Comparison of ENCODE assay signal across 9 cellular contexts in the genomic region with DNA sequence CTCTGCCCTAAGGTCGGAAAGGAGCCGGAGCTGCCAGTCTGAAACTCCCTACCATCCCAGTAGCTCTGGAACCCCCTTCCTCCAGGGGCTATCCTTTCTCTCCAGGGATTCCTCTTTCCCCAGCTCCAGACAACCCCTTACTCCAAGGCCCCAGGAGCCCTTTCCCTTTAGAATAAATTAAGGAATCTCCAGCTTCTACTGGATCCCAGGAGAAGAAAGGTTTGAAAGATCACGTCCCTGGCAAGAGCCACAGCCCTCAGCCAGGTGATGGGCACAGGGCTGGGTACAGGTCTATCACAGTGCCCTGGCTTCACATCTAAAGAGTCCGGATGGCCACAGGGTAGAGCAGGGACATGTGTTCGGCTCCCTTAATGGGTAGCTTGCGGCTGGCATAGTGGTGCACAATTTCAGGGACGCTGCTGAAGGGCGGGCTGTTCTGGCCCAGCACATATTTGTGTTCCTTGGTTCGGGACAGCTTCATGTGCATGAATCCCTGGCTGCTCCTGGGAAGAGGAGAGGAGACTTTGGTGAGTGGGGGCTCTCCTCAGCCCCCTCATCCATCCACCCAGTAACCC. TPM values are rescaled to one million over a fixed set of nuclear protein-coding genes. Genes with fewer than 3 reads are reported as not detected.
A peak's percentile ranks its signal among the peaks of the same experiment; 100 is the strongest.
DNase-seq lines count a peak whose midpoint lies in the region; ATAC-seq and FAIRE-seq lines count a peak whose summit lies in the region.
"Had no signal": no experiment of that assay in that cellular context is flagged by ENCODE, and none has a peak within 500 bp of the region (broad histone marks: within the 10 kb centered on the region; RNA-seq: fewer than 3 reads in every experiment).

No MANE protein-coding gene starts in this region.

- no peaks in the 10 kb centered on the region for H3K27me3 ChIP-seq in HUES48 (ENCODE audit: control insufficient read depth, insufficient read depth, low read length)
- no peaks in the 10 kb centered on the region for H3K27me3 ChIP-seq in iPS-20b (ENCODE audit: insufficient read depth, low read length)

- peak overlapping the region; percentile 98 for H3K27ac ChIP-seq in HUES48 (ENCODE audit: low read depth, low read length)
- no peak overlapping the region for H3K27ac ChIP-seq in iPS-20b (ENCODE audit: low read length)

- H3K27ac Mint-ChIP-seq in activated T-helper 2 cell treated with anti-CD3 and anti-CD28 coated beads, Interferon-gamma antibody, Interleukin-2, Interleukin-4, amounts not matched to agents 10 μg/mL and 5 μg/mL and 100 μg/mL, durations not matched to agents 14 hours and 24 hours and 36 hours: peak overlapping the region; percentile 85
- H3K27ac Mint-ChIP-seq in stimulated activated effector memory CD8-positive, alpha-beta T cell treated with anti-CD3 and anti-CD28 coated beads, Interleukin-12 subunit alpha, Interleukin-12 subunit beta, amount 100 ng/mL, for 72 hours: peak overlapping the region; percentile 90

- DNase-seq in activated T-helper 2 cell treated with anti-CD3 and anti-CD28 coated beads, Interferon-gamma antibody, Interleukin-2, Interleukin-4, amounts not matched to agents 10 μg/mL and 5 μg/mL and 100 μg/mL, durations not matched to agents 14 hours and 24 hours and 36 hours (ENCODE audit: low spot score): no peak
- no peak for DNase-seq in stimulated activated effector memory CD8-positive, alpha-beta T cell treated with anti-CD3 and anti-CD28 coated beads, Interleukin-12 subunit alpha, Interleukin-12 subunit beta, amount 100 ng/mL, for 72 hours (ENCODE audit: low spot score in 2 of 2)
- no peak for DNase-seq in urothelium cell line (ENCODE audit: low spot score)
- DNase-seq in NCI-H82 treated with DMSO at 0.1 percent for 48 hours (lab: John Stamatoyannopoulos, UW; ENCODE audit: unreplicated experiment): no peak
- no peak for DNase-seq in NCI-H446 treated with DMSO at 0.1 percent for 48 hours (lab: John Stamatoyannopoulos, UW)

- peak overlapping the region; percentile 64 for H3K4me3 Mint-ChIP-seq in activated T-helper 2 cell treated with anti-CD3 and anti-CD28 coated beads, Interferon-gamma antibody, Interleukin-2, Interleukin-4, amounts not matched to agents 10 μg/mL and 5 μg/mL and 100 μg/mL, durations not matched to agents 14 hours and 24 hours and 36 hours (ENCODE audit: low read depth)
- peak overlapping the region; percentile 64 for H3K4me3 Mint-ChIP-seq in stimulated activated effector memory CD8-positive, alpha-beta T cell treated with anti-CD3 and anti-CD28 coated beads, Interleukin-12 subunit alpha, Interleukin-12 subunit beta, amount 100 ng/mL, for 72 hours

- H3K9ac ChIP-seq in HUES48 (ENCODE audit: low read depth, low read length) (no peak overlapping the region), iPS-20b (ENCODE audit: low read depth, low read length) (peak overlapping the region; percentile 84; the same call in 1 of the 2 replicates)

- intact Hi-C loops in activated T-helper 2 cell treated with anti-CD3 and anti-CD28 coated beads, Interferon-gamma antibody, Interleukin-2, Interleukin-4, amounts not matched to agents 10 μg/mL and 5 μg/mL and 100 μg/mL, durations not matched to agents 14 hours and 24 hours and 36 hours (cut with micrococcal nuclease): loop anchor here (1.0 to 2.0 kb wide), 2 partner anchors 33 to 291 kb away; no protein-coding TSS in a partner anchor

- no peaks in the 10 kb centered on the region for H3K9me3 ChIP-seq in HUES48 (ENCODE audit: control insufficient read depth, insufficient read depth, low read length)
- H3K9me3 ChIP-seq in iPS-20b (ENCODE audit: insufficient read depth, low read depth, low read length): no peaks in the 10 kb centered on the region

- FAIRE-seq in urothelium cell line (lab: Jason Lieb, UNC): no peak

- H3K4me1 ChIP-seq in HUES48 (ENCODE audit: control insufficient read depth, insufficient read depth, low read length): peaks cover 29% of the 10 kb centered on the region
- H3K4me1 ChIP-seq in iPS-20b (ENCODE audit: insufficient read depth, low read length): peaks cover 25% of the 10 kb centered on the region

- peaks cover 5% of the 10 kb centered on the region for H3K36me3 Mint-ChIP-seq in activated T-helper 2 cell treated with anti-CD3 and anti-CD28 coated beads, Interferon-gamma antibody, Interleukin-2, Interleukin-4, amounts not matched to agents 10 μg/mL and 5 μg/mL and 100 μg/mL, durations not matched to agents 14 hours and 24 hours and 36 hours (ENCODE audit: low read depth)
- H3K36me3 Mint-ChIP-seq in stimulated activated effector memory CD8-positive, alpha-beta T cell treated with anti-CD3 and anti-CD28 coated beads, Interleukin-12 subunit alpha, Interleukin-12 subunit beta, amount 100 ng/mL, for 72 hours: peaks cover 38% of the 10 kb centered on the region

- H3K27me3 Mint-ChIP-seq in activated T-helper 2 cell treated with anti-CD3 and anti-CD28 coated beads, Interferon-gamma antibody, Interleukin-2, Interleukin-4, amounts not matched to agents 10 μg/mL and 5 μg/mL and 100 μg/mL, durations not matched to agents 14 hours and 24 hours and 36 hours (ENCODE audit: low read depth): no peaks in the 10 kb centered on the region

- H3K4me1 Mint-ChIP-seq in activated T-helper 2 cell treated with anti-CD3 and anti-CD28 coated beads, Interferon-gamma antibody, Interleukin-2, Interleukin-4, amounts not matched to agents 10 μg/mL and 5 μg/mL and 100 μg/mL, durations not matched to agents 14 hours and 24 hours and 36 hours (ENCODE audit: low read depth): peaks cover 12% of the 10 kb centered on the region
- H3K4me1 Mint-ChIP-seq in stimulated activated effector memory CD8-positive, alpha-beta T cell treated with anti-CD3 and anti-CD28 coated beads, Interleukin-12 subunit alpha, Interleukin-12 subunit beta, amount 100 ng/mL, for 72 hours: peaks cover 38% of the 10 kb centered on the region

- no peak for ATAC-seq in stimulated activated effector memory CD8-positive, alpha-beta T cell treated with anti-CD3 and anti-CD28 coated beads, Interleukin-12 subunit alpha, Interleukin-12 subunit beta, amount 100 ng/mL, for 72 hours
- no peak for ATAC-seq in HG02763 (IDR thresholded peaks at IDR 0.05; ENCODE audit: unreplicated experiment)

- H3K36me3 ChIP-seq in HUES48 (ENCODE audit: control insufficient read depth, insufficient read depth, low read length): peaks cover 2% of the 10 kb centered on the region; the same call in 1 of the 2 replicates
- H3K36me3 ChIP-seq in iPS-20b (ENCODE audit: insufficient read depth, low read depth, low read length): peaks cover 7% of the 10 kb centered on the region; the same call in 1 of the 2 replicates

- H3K9me3 Mint-ChIP-seq in activated T-helper 2 cell treated with anti-CD3 and anti-CD28 coated beads, Interferon-gamma antibody, Interleukin-2, Interleukin-4, amounts not matched to agents 10 μg/mL and 5 μg/mL and 100 μg/mL, durations not matched to agents 14 hours and 24 hours and 36 hours: no peaks in the 10 kb centered on the region
- no peaks in the 10 kb centered on the region for H3K9me3 Mint-ChIP-seq in stimulated activated effector memory CD8-positive, alpha-beta T cell treated with anti-CD3 and anti-CD28 coated beads, Interleukin-12 subunit alpha, Interleukin-12 subunit beta, amount 100 ng/mL, for 72 hours

- H3K4me3 ChIP-seq in HUES48 (ENCODE audit: low read depth, low read length): peak overlapping the region; percentile 71
- H3K4me3 ChIP-seq in iPS-20b (ENCODE audit: low read length): peak overlapping the region; percentile 83

RNA-seq across cellular contexts. Expression of a gene that starts 20.0 kb away (rescaled TPM):
- total RNA-seq in activated T-helper 2 cell treated with anti-CD3 and anti-CD28 coated beads, Interferon-gamma antibody, Interleukin-2, Interleukin-4, amounts not matched to agents 10 μg/mL and 5 μg/mL and 100 μg/mL, durations not matched to agents 14 hours and 24 hours and 36 hours: 16.3 and 16.4 TPM in 2 replicates

RNA-seq across cellular contexts. Expression of a gene that starts 37.9 kb away (rescaled TPM):
- total RNA-seq in activated T-helper 2 cell treated with anti-CD3 and anti-CD28 coated beads, Interferon-gamma antibody, Interleukin-2, Interleukin-4, amounts not matched to agents 10 μg/mL and 5 μg/mL and 100 μg/mL, durations not matched to agents 14 hours and 24 hours and 36 hours: 0.37 and 0.50 TPM in 2 replicates

RNA-seq across cellular contexts. Expression of a gene that starts 38.0 kb away (rescaled TPM):
- 0.21 TPM in 1 of 2 replicates, not detected in the other for total RNA-seq in activated T-helper 2 cell treated with anti-CD3 and anti-CD28 coated beads, Interferon-gamma antibody, Interleukin-2, Interleukin-4, amounts not matched to agents 10 μg/mL and 5 μg/mL and 100 μg/mL, durations not matched to agents 14 hours and 24 hours and 36 hours
- total RNA-seq: renal cortical epithelial cell had no signal

RNA-seq across cellular contexts. Expression of a gene that starts 53.6 kb away (rescaled TPM):
- not detected in 2 replicates for total RNA-seq in activated T-helper 2 cell treated with anti-CD3 and anti-CD28 coated beads, Interferon-gamma antibody, Interleukin-2, Interleukin-4, amounts not matched to agents 10 μg/mL and 5 μg/mL and 100 μg/mL, durations not matched to agents 14 hours and 24 hours and 36 hours
- total RNA-seq: renal cortical epithelial cell had no signal

RNA-seq across cellular contexts. Expression of a gene that starts 53.7 kb away (rescaled TPM):
- total RNA-seq in activated T-helper 2 cell treated with anti-CD3 and anti-CD28 coated beads, Interferon-gamma antibody, Interleukin-2, Interleukin-4, amounts not matched to agents 10 μg/mL and 5 μg/mL and 100 μg/mL, durations not matched to agents 14 hours and 24 hours and 36 hours: 0.02 TPM in 1 of 2 replicates, not detected in the other
